Comparison of ENCODE assay signal across 10 cellular contexts in the genomic region with DNA sequence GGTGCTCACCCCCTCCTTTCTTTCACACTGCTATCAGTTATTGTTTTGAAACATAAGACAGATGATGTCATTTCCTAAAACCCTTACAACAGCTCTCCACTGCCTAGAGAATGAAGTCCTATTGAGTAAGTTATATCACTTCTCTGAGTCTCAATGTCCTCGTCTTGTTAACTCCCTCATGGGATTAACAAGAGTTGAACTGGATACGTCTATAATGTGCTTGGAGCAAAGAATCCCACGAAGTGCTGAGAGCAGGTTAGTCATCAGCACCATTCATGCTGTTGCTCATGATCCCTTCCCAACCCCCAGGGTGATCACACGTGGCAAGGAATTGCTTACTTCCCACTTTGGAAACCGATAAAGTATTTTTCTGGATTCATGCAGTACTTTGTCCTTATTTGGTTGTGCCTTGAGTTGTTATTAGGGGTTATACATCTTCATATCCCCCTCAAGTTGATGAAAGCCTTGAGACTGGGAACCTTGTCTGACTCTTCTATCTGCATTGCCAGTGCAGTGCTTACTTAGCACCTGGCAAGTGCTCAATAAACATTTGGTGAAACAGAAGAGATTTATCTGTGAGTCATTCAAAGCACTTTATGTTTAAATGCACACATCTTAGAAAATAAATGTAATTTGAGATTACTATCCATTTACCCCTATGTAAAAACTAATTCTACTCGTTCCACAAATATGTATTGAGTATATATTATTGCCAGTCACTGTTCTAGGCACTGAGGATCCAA.
DNase-seq lines count a peak whose midpoint lies in the region; ATAC-seq and TF ChIP-seq lines count a peak whose summit lies in the region.
"Had no signal": no experiment of that assay in that cellular context is flagged by ENCODE, and none has a peak within 500 bp of the region (broad histone marks: within the 10 kb centered on the region; RNA-seq: fewer than 3 reads in every experiment).

No MANE protein-coding gene starts in this region.

- H3K36me3 ChIP-seq in esophagus muscularis mucosa, result no peaks in the 10 kb centered on the region
- H3K36me3 ChIP-seq in CD8-positive, alpha-beta T cell (ENCODE audit: insufficient read depth, low read length), result no peaks in the 10 kb centered on the region
- H3K36me3 ChIP-seq: sigmoid colon had no signal

- H3K4me3 ChIP-seq in AG10803 (ENCODE audit: low read length) (no peak overlapping the region), foreskin fibroblast (ENCODE audit: low read depth in 1 of 2, low read length in 2 of 2) (no peak overlapping the region), esophagus muscularis mucosa (no peak overlapping the region)
- no peak overlapping the region for H3K4me3 ChIP-seq in CD8-positive, alpha-beta T cell (ENCODE audit: low read depth, low read length)
- H3K4me3 ChIP-seq: sigmoid colon had no signal

- ATAC-seq in CD8-positive, alpha-beta T cell, result no peak

- DNase-seq in AG10803 (ENCODE audit: low read depth), result peak; percentile 60
- peak; percentile 76 for DNase-seq in HPDE6-E6E7 (ENCODE audit: extremely low spot score)
- DNase-seq in SW480 (ENCODE audit: low spot score), result peak; percentile 1
- DNase-seq in foreskin fibroblast, result peak; percentile 86 to 91
- no peak for DNase-seq in esophagus muscularis mucosa (ENCODE audit: extremely low spot score)
- no peak for DNase-seq in CD8-positive, alpha-beta T cell
- no peak for DNase-seq in stimulated activated naive CD4-positive, alpha-beta T cell treated with Interleukin-2 at 50 U/mL for 16 hours (lab: John Stamatoyannopoulos, UW)
- no peak for DNase-seq in T-helper 2 cell treated with Interferon-gamma antibody and Interleukin-4, amounts not matched to agents 5 μg/mL and 100 μg/mL, for 36 hours (ENCODE audit: low spot score)
- DNase-seq: DMS 273 treated with DMSO at 0.1 percent for 48 hours, sigmoid colon had no signal

- TF ChIP-seq EP300 in esophagus muscularis mucosa (IDR thresholded peaks at IDR 0.05), result no peak

- H3K27me3 ChIP-seq in esophagus muscularis mucosa, result no peaks in the 10 kb centered on the region
- no peaks in the 10 kb centered on the region for H3K27me3 ChIP-seq in CD8-positive, alpha-beta T cell (ENCODE audit: insufficient read depth, low read length)
- H3K27me3 ChIP-seq: sigmoid colon had no signal

- H3K4me1 ChIP-seq in esophagus muscularis mucosa, result no peaks in the 10 kb centered on the region
- H3K4me1 ChIP-seq in CD8-positive, alpha-beta T cell (ENCODE audit: insufficient read depth, low read length), result no peaks in the 10 kb centered on the region
- H3K4me1 ChIP-seq: sigmoid colon had no signal

- 75% methylated on average over 6 of the region's 6 CpGs for WGBS in esophagus muscularis mucosa

- H3K9me3 ChIP-seq in esophagus muscularis mucosa, result no peaks in the 10 kb centered on the region
- no peaks in the 10 kb centered on the region for H3K9me3 ChIP-seq in CD8-positive, alpha-beta T cell (ENCODE audit: low read length)
- H3K9me3 ChIP-seq: sigmoid colon had no signal

- H3K27ac Mint-ChIP-seq in CD8-positive, alpha-beta T cell, result no peak overlapping the region
- no peak overlapping the region for H3K27ac Mint-ChIP-seq in T-helper 2 cell treated with Interferon-gamma antibody and Interleukin-4, amounts not matched to agents 5 μg/mL and 100 μg/mL, for 36 hours

- H3K4me1 Mint-ChIP-seq in CD8-positive, alpha-beta T cell (ENCODE audit: low read depth), result no peaks in the 10 kb centered on the region
- no peaks in the 10 kb centered on the region for H3K4me1 Mint-ChIP-seq in T-helper 2 cell treated with Interferon-gamma antibody and Interleukin-4, amounts not matched to agents 5 μg/mL and 100 μg/mL, for 36 hours (ENCODE audit: low read depth)

- H3K27me3 Mint-ChIP-seq in CD8-positive, alpha-beta T cell (ENCODE audit: low read depth), result peaks cover 5% of the 10 kb centered on the region
- H3K27me3 Mint-ChIP-seq in T-helper 2 cell treated with Interferon-gamma antibody and Interleukin-4, amounts not matched to agents 5 μg/mL and 100 μg/mL, for 36 hours (ENCODE audit: low read depth), result no peaks in the 10 kb centered on the region

- TF ChIP-seq CTCF in AG10803 (conservative IDR thresholded peaks at IDR 0.05; ENCODE audit: low read length) (no peak), foreskin fibroblast (IDR thresholded peaks at IDR 0.05; ENCODE audit: low read depth, low read length) (no peak), esophagus muscularis mucosa (IDR thresholded peaks at IDR 0.05) (no peak)
- no peak for TF ChIP-seq CTCF in CD8-positive, alpha-beta T cell (IDR thresholded peaks at IDR 0.05)

- POLR2A ChIA-PET in CD8-positive, alpha-beta T cell (lab: Charles Lee), result no interaction called here

- no peak for TF ChIP-seq POLR2A in esophagus muscularis mucosa (IDR thresholded peaks at IDR 0.05; ENCODE audit: low read depth)

- CTCF ChIA-PET in CD8-positive, alpha-beta T cell (lab: Charles Lee), result no interaction called here

- no peak overlapping the region for H3K4me3 Mint-ChIP-seq in CD8-positive, alpha-beta T cell
- H3K4me3 Mint-ChIP-seq in T-helper 2 cell treated with Interferon-gamma antibody and Interleukin-4, amounts not matched to agents 5 μg/mL and 100 μg/mL, for 36 hours, result no peak overlapping the region

- no peaks in the 10 kb centered on the region for H3K36me3 Mint-ChIP-seq in CD8-positive, alpha-beta T cell
- no peaks in the 10 kb centered on the region for H3K36me3 Mint-ChIP-seq in T-helper 2 cell treated with Interferon-gamma antibody and Interleukin-4, amounts not matched to agents 5 μg/mL and 100 μg/mL, for 36 hours (ENCODE audit: low read depth)

- H3K27ac ChIP-seq in esophagus muscularis mucosa (replicated peaks in 1 of 4), result no peak overlapping the region
- H3K27ac ChIP-seq in CD8-positive, alpha-beta T cell (ENCODE audit: low read depth, low read length), result no peak overlapping the region
- H3K27ac ChIP-seq: sigmoid colon had no signal

- no peaks in the 10 kb centered on the region for H3K9me3 Mint-ChIP-seq in CD8-positive, alpha-beta T cell
- no peaks in the 10 kb centered on the region for H3K9me3 Mint-ChIP-seq in T-helper 2 cell treated with Interferon-gamma antibody and Interleukin-4, amounts not matched to agents 5 μg/mL and 100 μg/mL, for 36 hours

- intact Hi-C loops in esophagus muscularis mucosa (cut with DNase I), result no loop called here
- intact Hi-C loops in CD8-positive, alpha-beta T cell (cut with DNase I, micrococcal nuclease), result no loop called here

Comparison
In these comparisons a context has a peak if more than half of its experiments do, and no peak if none do; other contexts are left out.
1. DNase-seq: peak in AG10803 (single experiment), HPDE6-E6E7 (single experiment), SW480 (single experiment) and foreskin fibroblast (2 of 2); none in esophagus muscularis mucosa (single experiment), CD8-positive, alpha-beta T cell (0 of 7), stimulated activated naive CD4-positive, alpha-beta T cell treated with Interleukin-2 at 50 U/mL for 16 hours (single experiment) and T-helper 2 cell treated with Interferon-gamma antibody and Interleukin-4, amounts not matched to agents 5 μg/mL and 100 μg/mL, for 36 hours (single experiment).